In the genomic region with DNA sequence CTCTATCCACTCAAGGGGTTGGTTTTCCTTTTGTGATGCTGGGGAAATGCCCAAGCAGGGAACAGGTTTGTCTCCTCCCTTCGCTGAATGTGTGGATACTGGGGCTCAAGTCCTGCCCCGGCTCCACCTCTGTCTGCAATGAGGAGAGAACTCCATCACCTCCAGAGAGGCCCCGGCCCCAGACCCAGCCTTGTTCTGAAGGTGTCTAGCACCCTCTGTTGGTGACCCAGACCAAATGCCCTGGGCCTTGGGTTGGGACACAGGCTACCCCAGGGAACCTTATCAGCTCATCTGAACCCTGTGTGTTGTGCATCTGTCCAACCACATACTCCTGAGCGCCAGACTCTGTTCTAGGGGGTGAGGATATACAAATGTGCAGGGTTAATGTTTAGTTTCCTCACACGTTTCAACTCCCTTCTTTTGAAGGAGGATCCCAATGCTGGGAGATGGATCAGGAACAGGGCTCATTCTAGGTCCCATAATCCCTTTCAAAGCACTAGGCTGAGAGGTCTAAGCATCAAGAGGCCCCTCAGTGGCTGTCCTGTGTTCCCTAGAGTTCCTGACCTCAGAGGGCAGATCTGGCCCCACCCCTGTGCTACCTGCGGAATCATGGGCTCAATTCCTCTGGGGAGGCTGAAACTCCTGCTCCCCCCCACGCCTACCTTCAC, we compare ENCODE assay signal across 9 cellular contexts.
DNase-seq lines count a peak whose midpoint lies in the region; ATAC-seq and TF ChIP-seq lines count a peak whose summit lies in the region.
"Had no signal": no experiment of that assay in that cellular context is flagged by ENCODE, and none has a peak within 500 bp of the region (broad histone marks: within the 10 kb centered on the region; RNA-seq: fewer than 3 reads in every experiment).

No MANE protein-coding gene starts in this region.

- H3K9me3 ChIP-seq in DOHH2 (ENCODE audit: control insufficient read depth, insufficient read depth, low read length) = no peaks in the 10 kb centered on the region

- H3K36me3 Mint-ChIP-seq in activated T-cell treated with anti-CD3 and anti-CD28 coated beads, Interleukin-2, amount 50 U/mL, for 72 hours (ENCODE audit: insufficient read depth in 2 of 2) = no peaks in the 10 kb centered on the region

- peaks cover 10% of the 10 kb centered on the region for H3K27me3 Mint-ChIP-seq in activated T-cell treated with anti-CD3 and anti-CD28 coated beads, Interleukin-2, amount 50 U/mL, for 72 hours (ENCODE audit: low read depth)

- peaks cover 29% of the 10 kb centered on the region for H3K27me3 ChIP-seq in DOHH2 (ENCODE audit: control insufficient read depth, low read length)

- no peaks in the 10 kb centered on the region for H3F3A ChIP-seq in DOHH2 (ENCODE audit: control insufficient read depth, insufficient read depth)

- H3K9me2 ChIP-seq in DOHH2 (replicated peaks; ENCODE audit: control insufficient read depth, low read length) = no peaks in the 10 kb centered on the region

- no peak overlapping the region for H3K4me2 ChIP-seq in DOHH2 (ENCODE audit: low read length)

- H3K4me1 ChIP-seq in DOHH2 (ENCODE audit: control insufficient read depth, low read length) = no peaks in the 10 kb centered on the region

- no peak overlapping the region for H3K4me3 ChIP-seq in DOHH2 (ENCODE audit: low read length)

- no peaks in the 10 kb centered on the region for H3K36me3 ChIP-seq in DOHH2 (ENCODE audit: control insufficient read depth, low read length)

- peak; percentile 68 for TF ChIP-seq CTCF in DOHH2 (IDR thresholded peaks at IDR 0.05; ENCODE audit: low read depth, low read length, poor library complexity, severe bottlenecking)

- no peaks in the 10 kb centered on the region for H3K4me1 Mint-ChIP-seq in activated T-cell treated with anti-CD3 and anti-CD28 coated beads, Interleukin-2, amount 50 U/mL, for 72 hours (ENCODE audit: low read depth)

- DNase-seq in HEK293T (ENCODE audit: extremely low spot score) (peak; percentile 75), OCI-M1 (lab: John Stamatoyannopoulos, UW) (peak; percentile 47), glomerular visceral epithelial cell (ENCODE audit: extremely low spot score) (peak; percentile 38)
- peak; percentile 65 to 70 for DNase-seq in activated T-cell treated with anti-CD3 and anti-CD28 coated beads, Interleukin-2, amount 50 U/mL, for 72 hours
- peak; percentile 31 for DNase-seq in stimulated activated CD4-positive, alpha-beta T cell treated with anti-CD3 and anti-CD28 coated beads, Interleukin-12 subunit alpha, Interleukin-12 subunit beta, amount 100 ng/mL, for 4 hours

- no peaks in the 10 kb centered on the region for H3K9me3 Mint-ChIP-seq in activated T-cell treated with anti-CD3 and anti-CD28 coated beads, Interleukin-2, amount 50 U/mL, for 72 hours

- peak; percentile 92 to 93 for ATAC-seq in activated T-cell treated with anti-CD3 and anti-CD28 coated beads, Interleukin-2, amount 50 U/mL, for 72 hours (replicated peaks in 1 of 2)
- ATAC-seq in GM21367 (IDR thresholded peaks at IDR 0.05; ENCODE audit: unreplicated experiment) (no peak), HG03135 (IDR thresholded peaks at IDR 0.05; ENCODE audit: unreplicated experiment) (no peak)

- no peaks in the 10 kb centered on the region for H4K20me1 ChIP-seq in DOHH2 (ENCODE audit: control insufficient read depth, insufficient read depth, low read depth, low read length)

- H3K4me3 Mint-ChIP-seq in activated T-cell treated with anti-CD3 and anti-CD28 coated beads, Interleukin-2, amount 50 U/mL, for 72 hours = no peak overlapping the region
- H3K4me3 Mint-ChIP-seq: T-helper 1 cell treated with Interleukin-12 subunit alpha and Interleukin-12 subunit beta and Interleukin-4 antibody, amounts not matched to agents 30 μg/mL and 1 μg/mL, for 36 hours had no signal

- POLR2A ChIA-PET in HEK293T (lab: Yijun Ruan, JAX) = no interaction called here

- CTCF ChIA-PET in HEK293T (lab: Yijun Ruan, JAX) = interaction anchor here (0.5 to 2.4 kb wide), 4 partner anchors 165 to 406 kb away, joined by 3 to 14 read pairs (median 4); no protein-coding TSS in a partner anchor

- H3K79me2 ChIP-seq in DOHH2 (ENCODE audit: control insufficient read depth, low read length) = no peaks in the 10 kb centered on the region

- no peak overlapping the region for H3K27ac Mint-ChIP-seq in activated T-cell treated with anti-CD3 and anti-CD28 coated beads, Interleukin-2, amount 50 U/mL, for 72 hours
- H3K27ac Mint-ChIP-seq: T-helper 1 cell treated with Interleukin-12 subunit alpha and Interleukin-12 subunit beta and Interleukin-4 antibody, amounts not matched to agents 30 μg/mL and 1 μg/mL, for 36 hours had no signal

- H3K27ac ChIP-seq in DOHH2 (ENCODE audit: low read depth, low read length) = no peak overlapping the region

TF ChIP-seq in HEK293T, 16 proteins besides CTCF, POLR2A, EP300 and RAD21:
- no peak for TF ChIP-seq FOXA1 (IDR thresholded peaks at IDR 0.05)
- no peak for TF ChIP-seq ARNT (IDR thresholded peaks at IDR 0.05)
- no peak for TF ChIP-seq ZNF384 (IDR thresholded peaks at IDR 0.05)
- TF ChIP-seq, protein P1, sequence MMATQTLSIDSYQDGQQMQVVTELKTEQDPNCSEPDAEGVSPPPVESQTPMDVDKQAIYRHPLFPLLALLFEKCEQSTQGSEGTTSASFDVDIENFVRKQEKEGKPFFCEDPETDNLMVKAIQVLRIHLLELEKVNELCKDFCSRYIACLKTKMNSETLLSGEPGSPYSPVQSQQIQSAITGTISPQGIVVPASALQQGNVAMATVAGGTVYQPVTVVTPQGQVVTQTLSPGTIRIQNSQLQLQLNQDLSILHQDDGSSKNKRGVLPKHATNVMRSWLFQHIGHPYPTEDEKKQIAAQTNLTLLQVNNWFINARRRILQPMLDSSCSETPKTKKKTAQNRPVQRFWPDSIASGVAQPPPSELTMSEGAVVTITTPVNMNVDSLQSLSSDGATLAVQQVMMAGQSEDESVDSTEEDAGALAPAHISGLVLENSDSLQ (IDR thresholded peaks at IDR 0.05) = no peak
- no peak for TF ChIP-seq FOXK2 (IDR thresholded peaks at IDR 0.05)
- TF ChIP-seq ELF4 (IDR thresholded peaks at IDR 0.05) = no peak
- TF ChIP-seq TARDBP (IDR thresholded peaks at IDR 0.05) = no peak
- TF ChIP-seq LEF1 (IDR thresholded peaks at IDR 0.05; ENCODE audit: borderline replicate concordance) = no peak
- TF ChIP-seq SP1 (IDR thresholded peaks at IDR 0.05) = no peak
- TF ChIP-seq SUZ12 (IDR thresholded peaks at IDR 0.05) = no peak
- no peak for TF ChIP-seq CTBP1 (IDR thresholded peaks at IDR 0.05; ENCODE audit: borderline replicate concordance)
- no peak for TF ChIP-seq BHLHE40 (IDR thresholded peaks at IDR 0.05; ENCODE audit: borderline replicate concordance)
- TF ChIP-seq NFRKB (IDR thresholded peaks at IDR 0.05) = no peak
- no peak for TF ChIP-seq FOXM1 (IDR thresholded peaks at IDR 0.05; ENCODE audit: borderline replicate concordance)
- TF ChIP-seq L3MBTL2 (conservative IDR thresholded peaks at IDR 0.05) = no peak

Comparison
In these comparisons a context has a peak if more than half of its experiments do, and no peak if none do; other contexts are left out.
1. ATAC-seq: peak in activated T-cell treated with anti-CD3 and anti-CD28 coated beads, Interleukin-2, amount 50 U/mL, for 72 hours (2 of 2); none in GM21367 (single experiment) and HG03135 (single experiment).
2. Peak in every context shown above with its lines, with median percentiles within 50 percentile points of each other: DNase-seq.